ENCODE assay signal across 8 cellular contexts in the genomic region with DNA sequence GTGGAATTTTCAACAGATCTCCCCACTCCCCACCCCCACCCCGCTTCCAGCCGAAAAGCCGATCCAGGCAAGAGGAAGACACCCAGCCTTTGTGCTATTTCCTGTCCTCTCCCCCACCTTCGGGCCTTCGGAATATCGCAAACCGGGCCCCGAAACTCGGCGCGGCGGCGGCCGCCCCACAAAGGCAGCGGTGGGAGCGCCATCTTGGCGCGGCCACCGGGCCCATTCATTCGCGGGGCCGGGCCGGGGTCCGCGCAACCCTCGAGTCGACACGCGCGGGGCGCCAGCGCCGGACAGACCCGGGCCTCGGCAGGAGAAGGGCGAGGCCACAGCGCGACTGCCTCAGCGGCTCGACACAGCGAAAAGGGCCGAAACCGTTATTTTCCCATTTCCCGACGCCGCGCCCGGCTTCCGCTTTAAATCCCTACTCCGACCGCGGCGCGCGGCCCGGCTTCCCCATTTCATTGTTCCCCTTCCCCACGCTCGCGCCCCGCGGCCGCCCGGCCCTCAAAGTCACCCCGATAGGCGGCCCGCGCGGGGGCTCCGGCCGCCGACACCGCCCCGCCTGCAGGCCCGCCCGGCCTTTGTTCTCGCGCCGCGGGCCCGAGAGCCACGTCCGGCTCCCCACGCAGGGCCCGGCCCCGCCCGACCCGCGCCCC. TPM values are rescaled to one million over a fixed set of nuclear protein-coding genes. Genes with fewer than 3 reads are reported as not detected.
DNase-seq lines count a peak whose midpoint lies in the region; ATAC-seq and TF ChIP-seq lines count a peak whose summit lies in the region.

No MANE protein-coding gene starts in this region.

- RAD21 ChIA-PET in HCT116 (lab: Charles Lee; ENCODE audit: low non-redundant PET in 1 of 2, low total read pairs in 2 of 2, uncharacterized antibody in 2 of 2, unreplicated experiment in 2 of 2), result no interaction called here

- no peak for TF ChIP-seq EP300 in esophagus muscularis mucosa (IDR thresholded peaks at IDR 0.05)

- peaks cover 23% of the 10 kb centered on the region; the same call in 1 of the 2 replicates for H4K20me1 ChIP-seq in HCT116 (ENCODE audit: insufficient read depth)

- H3K27ac ChIP-seq in HCT116 (ENCODE audit: low read depth, low read length) (peak overlapping the region; percentile 69), esophagus muscularis mucosa (replicated peaks in 1 of 4) (peak overlapping the region; percentile 92 to 99 (median 97))

- H3K36me3 Mint-ChIP-seq in naive thymus-derived CD8-positive, alpha-beta T cell, result peaks cover 0 to 7% (median 1%) of the 10 kb centered on the region in 3 donors
- peaks cover 17% of the 10 kb centered on the region for H3K36me3 Mint-ChIP-seq in type B pancreatic cell

- no peaks in the 10 kb centered on the region for H3K27me3 Mint-ChIP-seq in naive thymus-derived CD8-positive, alpha-beta T cell
- no peaks in the 10 kb centered on the region for H3K27me3 Mint-ChIP-seq in type B pancreatic cell

- 1% methylated on average over 15 of the region's 88 CpGs for WGBS in esophagus muscularis mucosa

- peak overlapping the region; percentile 82 for H3K4me2 ChIP-seq in HCT116 (ENCODE audit: low read length)

- no peaks in the 10 kb centered on the region for H3K9me2 ChIP-seq in HCT116 (ENCODE audit: insufficient read depth)

- CTCF ChIA-PET in HCT116 (lab: Charles Lee), result no interaction called here

- DNase-seq in HCT116 (ENCODE audit: low read depth, low spot score) (no peak), NCI-H1048 (lab: John Stamatoyannopoulos, UW) (peak; percentile 29), activated T-cell treated with anti-CD3 and anti-CD28 coated beads for 48 hours (ENCODE audit: low read depth) (peak; percentile 47), esophagus muscularis mucosa (ENCODE audit: extremely low spot score) (no peak), type B pancreatic cell (ENCODE audit: extremely low spot score, unreplicated experiment) (no peak), NCI-H1436 (lab: John Stamatoyannopoulos, UW) (no peak)
- peak in 8 of 10 donors; percentile 23 to 43 (median 40) for DNase-seq in naive thymus-derived CD8-positive, alpha-beta T cell

- H3K9me3 Mint-ChIP-seq in naive thymus-derived CD8-positive, alpha-beta T cell, result no peaks in the 10 kb centered on the region
- H3K9me3 Mint-ChIP-seq in type B pancreatic cell, result no peaks in the 10 kb centered on the region

- no peak for TF ChIP-seq RAD21 in HCT116 (IDR thresholded peaks at IDR 0.05; ENCODE audit: low read depth)

- H3K27me3 ChIP-seq in HCT116 (ENCODE audit: insufficient read depth, low read length), result no peaks in the 10 kb centered on the region
- peaks cover 0 to 4% (median under 1%) of the 10 kb centered on the region in 4 donors for H3K27me3 ChIP-seq in esophagus muscularis mucosa

- H2AFZ ChIP-seq in HCT116 (ENCODE audit: low read depth, low read length, poor library complexity, severe bottlenecking), result no peak overlapping the region

- peak overlapping the region; percentile 81 for H3K9ac ChIP-seq in HCT116 (ENCODE audit: low read length)

- POLR2A ChIA-PET in HCT116 (lab: Charles Lee), result no interaction called here
- POLR2A ChIA-PET in naive thymus-derived CD8-positive, alpha-beta T cell (lab: Charles Lee), result interaction anchor here (0.7 to 0.8 kb wide), 2 partner anchors 18 to 313 kb away, joined by 3 to 4 read pairs; no protein-coding TSS in a partner anchor

- no peaks in the 10 kb centered on the region for H3K9me3 ChIP-seq in HCT116 (ENCODE audit: control insufficient read depth in 1 of 2, insufficient read depth in 1 of 2, low read depth in 1 of 2, low read length in 2 of 2)
- H3K9me3 ChIP-seq in esophagus muscularis mucosa, result no peaks in the 10 kb centered on the region

- no peak for TF ChIP-seq POLR2A in HCT116 (IDR thresholded peaks at IDR 0.05; ENCODE audit: borderline replicate concordance, extremely low read depth, insufficient read depth, insufficient read length)
- TF ChIP-seq POLR2A in esophagus muscularis mucosa (IDR thresholded peaks at IDR 0.05; ENCODE audit: low read depth), result no peak

- H3K4me1 ChIP-seq in HCT116 (ENCODE audit: control insufficient read depth in 1 of 2, insufficient read depth in 2 of 2, low read length in 2 of 2), result peaks cover 33 to 44% of the 10 kb centered on the region in 2 experiments
- H3K4me1 ChIP-seq in esophagus muscularis mucosa, result peaks cover 54 to 76% (median 73%) of the 10 kb centered on the region in 4 donors

- peak overlapping the region; percentile 59 to 92 (median 85) for H3K4me3 Mint-ChIP-seq in naive thymus-derived CD8-positive, alpha-beta T cell
- peak overlapping the region; percentile 90 for H3K4me3 Mint-ChIP-seq in type B pancreatic cell

- BruUV-seq in HCT116 (replicated peaks; lab: Mats Ljungman, UMichigan), result no TSS peak

- H3K27ac Mint-ChIP-seq in naive thymus-derived CD8-positive, alpha-beta T cell, result peak overlapping the region; percentile 62 to 94 (median 88)
- H3K27ac Mint-ChIP-seq in type B pancreatic cell, result peak overlapping the region; percentile 91

- H3K4me1 Mint-ChIP-seq in naive thymus-derived CD8-positive, alpha-beta T cell, result peaks cover 29 to 64% (median 63%) of the 10 kb centered on the region in 4 donors
- H3K4me1 Mint-ChIP-seq in type B pancreatic cell (ENCODE audit: unreplicated experiment), result peaks cover 36% of the 10 kb centered on the region

- H3K36me3 ChIP-seq in HCT116 (ENCODE audit: control insufficient read depth in 1 of 2, insufficient read depth in 2 of 2, low read length in 2 of 2) (no peaks in the 10 kb centered on the region; a peak in 1 of 4 replicates), esophagus muscularis mucosa (no peaks in the 10 kb centered on the region)

- ATAC-seq in HCT116, result peak; percentile 52
- ATAC-seq in naive thymus-derived CD8-positive, alpha-beta T cell, result peak; percentile 17 to 31

- TF ChIP-seq CTCF in GM12875 (IDR thresholded peaks at IDR 0.05; ENCODE audit: borderline replicate concordance, insufficient read depth, low read depth, low read length) (no peak), HCT116 (IDR thresholded peaks at IDR 0.05 in 2 of 3, conservative IDR thresholded peaks at IDR 0.05 in 1 of 3; ENCODE audit: borderline replicate concordance in 1 of 3, insufficient read depth in 1 of 3, low read depth in 2 of 3, low read length in 2 of 3) (no peak), esophagus muscularis mucosa (IDR thresholded peaks at IDR 0.05) (no peak), type B pancreatic cell (conservative IDR thresholded peaks at IDR 0.05) (no peak)

- H3K79me2 ChIP-seq in HCT116 (ENCODE audit: insufficient read depth, low read length), result peaks cover 53% of the 10 kb centered on the region

- intact Hi-C loops in HCT116 (cut with micrococcal nuclease) (no loop called here), esophagus muscularis mucosa (cut with DNase I) (loop anchor here (5.0 kb wide), 1 partner anchor 38 kb away; no protein-coding TSS in a partner anchor)

- H3K4me3 ChIP-seq in GM12875 (ENCODE audit: low read depth, low read length), result peak overlapping the region; percentile 100
- peak overlapping the region; percentile 66 to 75 for H3K4me3 ChIP-seq in HCT116 (replicated peaks in 1 of 2; ENCODE audit: low read depth in 1 of 2, low read length in 2 of 2)
- peak overlapping the region; percentile 79 to 99 (median 92) for H3K4me3 ChIP-seq in esophagus muscularis mucosa

TF ChIP-seq in HCT116, 20 proteins besides CTCF, POLR2A, EP300 and RAD21 (continues in another document):
- TF ChIP-seq JUND (IDR thresholded peaks at IDR 0.05) (no peak), EZH2phosphoT487 (IDR thresholded peaks at IDR 0.05; ENCODE audit: borderline replicate concordance) (no peak), SRF (IDR thresholded peaks at IDR 0.05; ENCODE audit: low read depth) (no peak), POLR2AphosphoS5 (IDR thresholded peaks at IDR 0.05; ENCODE audit: low read depth, low read length) (no peak), FOSL1 (IDR thresholded peaks at IDR 0.05; ENCODE audit: low read depth) (no peak), CEBPB (IDR thresholded peaks at IDR 0.05; ENCODE audit: low read depth) (no peak), EGR1 (IDR thresholded peaks at IDR 0.05; ENCODE audit: low read depth) (no peak), EZH2 (IDR thresholded peaks at IDR 0.05) (no peak)
- TF ChIP-seq, protein P1, sequence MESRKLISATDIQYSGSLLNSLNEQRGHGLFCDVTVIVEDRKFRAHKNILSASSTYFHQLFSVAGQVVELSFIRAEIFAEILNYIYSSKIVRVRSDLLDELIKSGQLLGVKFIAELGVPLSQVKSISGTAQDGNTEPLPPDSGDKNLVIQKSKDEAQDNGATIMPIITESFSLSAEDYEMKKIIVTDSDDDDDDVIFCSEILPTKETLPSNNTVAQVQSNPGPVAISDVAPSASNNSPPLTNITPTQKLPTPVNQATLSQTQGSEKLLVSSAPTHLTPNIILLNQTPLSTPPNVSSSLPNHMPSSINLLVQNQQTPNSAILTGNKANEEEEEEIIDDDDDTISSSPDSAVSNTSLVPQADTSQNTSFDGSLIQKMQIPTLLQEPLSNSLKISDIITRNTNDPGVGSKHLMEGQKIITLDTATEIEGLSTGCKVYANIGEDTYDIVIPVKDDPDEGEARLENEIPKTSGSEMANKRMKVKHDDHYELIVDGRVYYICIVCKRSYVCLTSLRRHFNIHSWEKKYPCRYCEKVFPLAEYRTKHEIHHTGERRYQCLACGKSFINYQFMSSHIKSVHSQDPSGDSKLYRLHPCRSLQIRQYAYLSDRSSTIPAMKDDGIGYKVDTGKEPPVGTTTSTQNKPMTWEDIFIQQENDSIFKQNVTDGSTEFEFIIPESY (IDR thresholded peaks at IDR 0.05; ENCODE audit: extremely low read depth, insufficient replicate concordance, low read length), result no peak

RNA-seq across cellular contexts. Expression of a gene that starts 0.9 kb away (rescaled TPM):
- total RNA-seq in HCT116 (2021; ENCODE audit: unreplicated experiment) (371 TPM), esophagus muscularis mucosa (100 to 1,000 TPM; 124 to 166 (median 161) TPM), type B pancreatic cell (ENCODE audit: low replicate concordance) (279 and 297 TPM in 2 replicates)
- 424 and 488 TPM in 2 replicates for polyA plus RNA-seq in HCT116 (2012)
- 100 to 1,000 TPM; 231 to 232 TPM for total RNA-seq in naive thymus-derived CD8-positive, alpha-beta T cell
- polyA plus RNA-seq in naive thymus-derived CD8-positive, alpha-beta T cell, result 100 to 1,000 TPM in 2 of 3 donors, 10 to 100 TPM in 1; 45.9 to 107 (median 105) TPM

RNA-seq across cellular contexts. Expression of a gene that starts 25.1 kb away (rescaled TPM):
- total RNA-seq in HCT116 (2021; ENCODE audit: unreplicated experiment) (2.3 TPM), esophagus muscularis mucosa (not detected), type B pancreatic cell (ENCODE audit: low replicate concordance) (0.36 and 0.65 TPM in 2 replicates)
- 0.62 and 1.7 TPM in 2 replicates for polyA plus RNA-seq in HCT116 (2012)
- total RNA-seq in naive thymus-derived CD8-positive, alpha-beta T cell, result 1 to 10 TPM; 1.4 to 1.6 TPM
- polyA plus RNA-seq in naive thymus-derived CD8-positive, alpha-beta T cell, result not detected

RNA-seq across cellular contexts. Expression of a gene that starts 29.1 kb away (rescaled TPM):
- total RNA-seq in HCT116 (2021; ENCODE audit: unreplicated experiment), result 27.5 TPM
- polyA plus RNA-seq in HCT116 (2012), result 27.5 and 29.4 TPM in 2 replicates
- 1 to 10 TPM in 3 of 4 donors, not detected in 1; 1.4 to 6.3 (median 4.2) TPM for total RNA-seq in esophagus muscularis mucosa
- 1 to 10 TPM in 1 of 2 experiments, not detected in 1; 1.0 TPM for total RNA-seq in naive thymus-derived CD8-positive, alpha-beta T cell
- polyA plus RNA-seq in naive thymus-derived CD8-positive, alpha-beta T cell, result under 1 TPM in 2 of 3 donors, not detected in 1; 0.20 to 0.53 TPM
- total RNA-seq in type B pancreatic cell (ENCODE audit: low replicate concordance), result 1.8 and 3.9 TPM in 2 replicates

Comparison
In these comparisons a context has a peak if more than half of its experiments do, and no peak if none do; other contexts are left out.
1. DNase-seq: peak in NCI-H1048 (single experiment), activated T-cell treated with anti-CD3 and anti-CD28 coated beads for 48 hours (single experiment) and naive thymus-derived CD8-positive, alpha-beta T cell (8 of 10); none in HCT116 (single experiment), esophagus muscularis mucosa (single experiment), type B pancreatic cell (single experiment) and NCI-H1436 (single experiment).
2. Peak in every context shown above with its lines, with median percentiles within 50 percentile points of each other: H3K4me3 ChIP-seq.